Comparison of ENCODE assay signal across 22 cellular contexts in the genomic region with DNA sequence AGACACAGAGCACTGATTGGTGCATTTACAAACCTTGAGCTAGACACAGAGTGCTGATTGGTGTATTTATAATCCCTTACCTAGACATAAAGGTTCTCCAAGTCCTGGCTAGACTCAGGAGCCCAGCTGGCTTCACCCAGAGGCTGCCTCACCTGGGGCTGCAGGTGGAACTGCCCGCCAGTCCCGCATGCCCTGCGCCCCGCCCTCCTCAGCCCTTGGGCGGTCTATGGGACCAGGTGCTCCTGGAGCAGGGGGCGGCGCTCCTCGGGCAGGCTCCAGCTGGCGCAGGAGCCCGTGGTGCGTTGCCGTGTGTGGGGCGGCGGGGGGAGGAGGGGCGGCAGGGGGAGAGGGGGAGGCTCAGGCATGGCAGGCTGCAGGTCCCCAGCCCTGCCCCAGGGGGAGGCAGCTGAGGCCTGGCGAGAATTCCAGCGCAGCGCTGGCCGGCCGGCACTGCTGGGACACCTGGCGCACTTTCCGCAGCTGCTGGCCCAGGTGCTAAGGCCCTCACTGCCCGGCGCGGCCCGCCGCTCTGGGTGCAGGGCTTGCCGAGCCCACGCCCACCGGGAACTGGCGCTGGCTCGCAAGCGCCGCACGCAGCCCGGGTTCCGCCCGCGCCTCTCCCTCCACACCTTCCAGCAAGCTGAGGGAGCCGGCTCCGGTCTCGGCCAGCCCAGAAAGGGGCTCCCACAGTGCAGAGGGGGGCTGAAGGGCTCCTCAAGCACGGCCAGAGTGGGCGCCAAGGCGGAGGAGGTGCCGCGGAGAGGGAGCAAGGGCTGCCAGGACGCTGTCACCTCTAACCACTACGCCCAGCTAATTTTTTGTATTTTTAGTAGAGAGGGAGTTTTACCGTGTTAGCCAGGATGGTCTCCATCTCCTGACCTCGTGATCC. TPM values are rescaled to one million over a fixed set of nuclear protein-coding genes. Genes with fewer than 3 reads are reported as not detected.
"Had no signal": no experiment of that assay in that cellular context is flagged by ENCODE, and none has a peak within 500 bp of the region (broad histone marks: within the 10 kb centered on the region; RNA-seq: fewer than 3 reads in every experiment).

No MANE protein-coding gene starts in this region.

- H3K27ac ChIP-seq: heart right ventricle, psoas muscle, thoracic aorta, transverse colon, vagina had no signal

- H3K27ac Mint-ChIP-seq: naive thymus-derived CD4-positive, alpha-beta T cell; nephron progenitor cell; stimulated activated effector memory CD8-positive, alpha-beta T cell treated with anti-CD3 and anti-CD28 coated beads, Interleukin-12 subunit alpha, Interleukin-12 subunit beta, amount 100 ng/mL, for 72 hours; stimulated activated naive CD8-positive, alpha-beta T cell treated with anti-CD3 and anti-CD28 coated beads, Interleukin-15, Interleukin-2, amounts not matched to agents 100 ng/mL and 50 ng/mL, for 24 hours had no signal

- H3K4me3 ChIP-seq: heart right ventricle, psoas muscle, right lobe of liver, thoracic aorta, transverse colon, vagina had no signal

- H3K27me3 ChIP-seq: heart right ventricle, right lobe of liver, transverse colon, vagina had no signal

- H3K4me3 Mint-ChIP-seq: naive thymus-derived CD4-positive, alpha-beta T cell; nephron progenitor cell; stimulated activated effector memory CD8-positive, alpha-beta T cell treated with anti-CD3 and anti-CD28 coated beads, Interleukin-12 subunit alpha, Interleukin-12 subunit beta, amount 100 ng/mL, for 72 hours; stimulated activated naive CD8-positive, alpha-beta T cell treated with anti-CD3 and anti-CD28 coated beads, Interleukin-15, Interleukin-2, amounts not matched to agents 100 ng/mL and 50 ng/mL, for 24 hours had no signal

- H3K36me3 ChIP-seq: heart right ventricle, right lobe of liver, thoracic aorta, transverse colon, vagina had no signal

- H3K4me1 ChIP-seq: heart right ventricle, psoas muscle, vagina had no signal

- ATAC-seq: esophagus mucosa; heart right ventricle; naive thymus-derived CD4-positive, alpha-beta T cell; psoas muscle; stimulated activated effector memory CD8-positive, alpha-beta T cell treated with anti-CD3 and anti-CD28 coated beads, Interleukin-12 subunit alpha, Interleukin-12 subunit beta, amount 100 ng/mL, for 72 hours had no signal

- H3K4me1 Mint-ChIP-seq: naive thymus-derived CD4-positive, alpha-beta T cell; nephron progenitor cell; stimulated activated effector memory CD8-positive, alpha-beta T cell treated with anti-CD3 and anti-CD28 coated beads, Interleukin-12 subunit alpha, Interleukin-12 subunit beta, amount 100 ng/mL, for 72 hours had no signal

- H3K9me3 ChIP-seq: heart right ventricle, psoas muscle, right lobe of liver, thoracic aorta, transverse colon, vagina had no signal

- DNase-seq: effector memory CD4-positive, alpha-beta T cell; hypothalamus; kidney glomerular epithelial cell; mesendoderm; naive thymus-derived CD4-positive, alpha-beta T cell; nephron progenitor cell; psoas muscle; retina; right lobe of liver; stimulated activated CD4-positive, alpha-beta T cell treated with anti-CD3 and anti-CD28 coated beads, Interleukin-4, amount 100 ng/mL, for 1 hour; stimulated activated CD8-positive, alpha-beta memory T cell treated with anti-CD3 and anti-CD28 coated beads, Interleukin-4, amount 100 ng/mL, for 48 hours; transverse colon had no signal

- H3K9me3 Mint-ChIP-seq: stimulated activated effector memory CD8-positive, alpha-beta T cell treated with anti-CD3 and anti-CD28 coated beads, Interleukin-12 subunit alpha, Interleukin-12 subunit beta, amount 100 ng/mL, for 72 hours; stimulated activated naive CD8-positive, alpha-beta T cell treated with anti-CD3 and anti-CD28 coated beads, Interleukin-15, Interleukin-2, amounts not matched to agents 100 ng/mL and 50 ng/mL, for 24 hours had no signal

- H3K27me3 Mint-ChIP-seq: naive thymus-derived CD4-positive, alpha-beta T cell; stimulated activated naive CD8-positive, alpha-beta T cell treated with anti-CD3 and anti-CD28 coated beads, Interleukin-15, Interleukin-2, amounts not matched to agents 100 ng/mL and 50 ng/mL, for 24 hours had no signal

- H3K36me3 Mint-ChIP-seq: naive thymus-derived CD4-positive, alpha-beta T cell; stimulated activated effector memory CD8-positive, alpha-beta T cell treated with anti-CD3 and anti-CD28 coated beads, Interleukin-12 subunit alpha, Interleukin-12 subunit beta, amount 100 ng/mL, for 72 hours had no signal

RNA-seq across cellular contexts. Expression of a gene that starts 3.1 kb away (rescaled TPM):
- total RNA-seq: fibroblast of lung; frontal cortex; lung microvascular endothelial cell; naive thymus-derived CD4-positive, alpha-beta T cell; psoas muscle; subcutaneous adipose tissue; thoracic aorta; vagina had no signal
- polyA plus RNA-seq: fibroblast of lung; heart right ventricle; naive thymus-derived CD4-positive, alpha-beta T cell had no signal
